In genomic region chrX:119684312-119684711, GRCh38 we compare ENCODE assay signal across 8 cellular contexts. TPM values are rescaled to one million over a fixed set of nuclear protein-coding genes. Genes with fewer than 3 reads are reported as not detected.
DNase-seq lines count a peak whose midpoint lies in the region; TF ChIP-seq lines count a peak whose summit lies in the region.
"Not testable (repeated sequence)": the region's sequence is repeated elsewhere in the genome, so short reads cannot be mapped to it uniquely, and the experiment has no call there.

No MANE protein-coding gene starts in this region.

- WGBS in esophagus muscularis mucosa = 87% methylated on average over 8 of the region's 8 CpGs

- peak overlapping the region; percentile 78 for H3K4me2 ChIP-seq in BLaER1
- not testable (repeated sequence) for H3K4me2 ChIP-seq in neural cell (ENCODE audit: low read length)

- not testable (repeated sequence) for H2AFZ ChIP-seq in neural cell (ENCODE audit: low read depth, low read length)

- not testable (repeated sequence) for H3F3A ChIP-seq in neural cell (ENCODE audit: insufficient read depth, low read length, poor library complexity, severe bottlenecking)

- not testable (repeated sequence) for H3K9me3 ChIP-seq in BLaER1; esophagus muscularis mucosa; neural cell (ENCODE audit: low read length); stomach smooth muscle (ENCODE audit: control insufficient read depth in 2 of 2, low read length in 2 of 2)

- H4K20me1 ChIP-seq in BLaER1; neural cell (ENCODE audit: insufficient read depth): not testable (repeated sequence)

- CTCF ChIA-PET in activated CD4-positive, alpha-beta memory T cell treated with anti-CD3 and anti-CD28 coated beads, Interleukin-2, amount 10 ng/mL, durations not matched to agents 7 days and 5 days (lab: Charles Lee) = interaction anchor here (0.6 to 2.9 kb wide), 6 partner anchors 9 to 201 kb away, joined by 3 to 10 read pairs (median 4); partner anchors contain the start of genes NKRF and SEPTIN6

- peak overlapping the region; percentile 77 for H3K9ac ChIP-seq in BLaER1
- not testable (repeated sequence) for H3K9ac ChIP-seq in neural cell (ENCODE audit: low read length); stomach smooth muscle (ENCODE audit: low read length in 2 of 2)

- not testable (repeated sequence) for H3K27me3 ChIP-seq in BLaER1; esophagus muscularis mucosa; neural cell (ENCODE audit: insufficient read depth, low read depth, low read length); stomach smooth muscle (ENCODE audit: control insufficient read depth in 1 of 2, insufficient read depth in 2 of 2, low read length in 2 of 2)

- H3K36me3 ChIP-seq in BLaER1; esophagus muscularis mucosa; neural cell (ENCODE audit: insufficient read depth, low read length); stomach smooth muscle (ENCODE audit: control insufficient read depth in 2 of 2, insufficient read depth in 2 of 2, low read length in 2 of 2): not testable (repeated sequence)

- H3K4me1 Mint-ChIP-seq in IgD-negative memory B cell = peaks cover 60 to 74% (median 69%) of the 10 kb centered on the region in 3 donors
- H3K4me1 Mint-ChIP-seq in activated CD4-positive, alpha-beta memory T cell treated with anti-CD3 and anti-CD28 coated beads, Interleukin-2, amount 10 ng/mL, durations not matched to agents 7 days and 5 days = peaks cover 70% of the 10 kb centered on the region
- H3K4me1 Mint-ChIP-seq in activated naive CD8-positive, alpha-beta T cell (ENCODE audit: low read depth) = peaks cover 69% of the 10 kb centered on the region

- POLR2A ChIA-PET in activated CD4-positive, alpha-beta memory T cell treated with anti-CD3 and anti-CD28 coated beads, Interleukin-2, amount 10 ng/mL, durations not matched to agents 7 days and 5 days (lab: Charles Lee) = interaction anchor here (1.0 to 13.5 kb wide), 7 partner anchors 8 to 107 kb away, joined by 3 to 337 read pairs (median 8); partner anchors contain the start of genes RPL39, SEPTIN6 and SOWAHD

- peak overlapping the region; percentile 93 to 100 (median 99) for H3K27ac Mint-ChIP-seq in IgD-negative memory B cell
- peak overlapping the region; percentile 100 for H3K27ac Mint-ChIP-seq in activated CD4-positive, alpha-beta memory T cell treated with anti-CD3 and anti-CD28 coated beads, Interleukin-2, amount 10 ng/mL, durations not matched to agents 7 days and 5 days
- peak overlapping the region; percentile 98 for H3K27ac Mint-ChIP-seq in activated naive CD8-positive, alpha-beta T cell

- intact Hi-C loops in esophagus muscularis mucosa (cut with DNase I) = not testable (repeated sequence)

- peaks cover 100% of the 10 kb centered on the region for H3K4me1 ChIP-seq in BLaER1
- peaks cover 13 to 44% (median 41%) of the 10 kb centered on the region in 4 donors for H3K4me1 ChIP-seq in esophagus muscularis mucosa
- H3K4me1 ChIP-seq in stomach smooth muscle (ENCODE audit: control insufficient read depth, insufficient read depth, low read length) = peaks cover 23% of the 10 kb centered on the region

- not testable (repeated sequence) for H3K9me2 ChIP-seq in neural cell (ENCODE audit: insufficient read depth, low read length)

- not testable (repeated sequence) for TF ChIP-seq CTCF in esophagus muscularis mucosa (IDR thresholded peaks at IDR 0.05); neural cell (IDR thresholded peaks at IDR 0.05; ENCODE audit: poor library complexity, severe bottlenecking)

- not testable (repeated sequence) for H3K27me3 Mint-ChIP-seq in IgD-negative memory B cell; activated CD4-positive, alpha-beta memory T cell treated with anti-CD3 and anti-CD28 coated beads, Interleukin-2, amount 10 ng/mL, durations not matched to agents 7 days and 5 days; activated naive CD8-positive, alpha-beta T cell

- peaks cover 20% of the 10 kb centered on the region for H3K79me2 ChIP-seq in neural cell (replicated peaks; ENCODE audit: insufficient read depth, low read length)

- H3K27ac ChIP-seq in BLaER1 (peak overlapping the region; percentile 92), esophagus muscularis mucosa (replicated peaks in 1 of 4) (peak overlapping the region; percentile 79 to 85 (median 81)), neural cell (ENCODE audit: low read length) (peak overlapping the region; percentile 73), stomach smooth muscle (ENCODE audit: low read length) (peak overlapping the region; percentile 80)

- TF ChIP-seq POLR2A in esophagus muscularis mucosa (IDR thresholded peaks at IDR 0.05; ENCODE audit: low read depth) = not testable (repeated sequence)

- not testable (repeated sequence) for H3K9me3 Mint-ChIP-seq in IgD-negative memory B cell; activated CD4-positive, alpha-beta memory T cell treated with anti-CD3 and anti-CD28 coated beads, Interleukin-2, amount 10 ng/mL, durations not matched to agents 7 days and 5 days; activated naive CD8-positive, alpha-beta T cell (ENCODE audit: low read depth)

- not testable (repeated sequence) for H3K4me3 ChIP-seq in BLaER1; esophagus muscularis mucosa; neural cell (ENCODE audit: low read length); stomach smooth muscle (ENCODE audit: low read length in 2 of 2)

- H3K4me3 Mint-ChIP-seq in IgD-negative memory B cell = peak overlapping the region in 3 of 4 donors; percentile 54 to 100 (median 96)
- peak overlapping the region; percentile 98 for H3K4me3 Mint-ChIP-seq in activated CD4-positive, alpha-beta memory T cell treated with anti-CD3 and anti-CD28 coated beads, Interleukin-2, amount 10 ng/mL, durations not matched to agents 7 days and 5 days
- peak overlapping the region; percentile 98 for H3K4me3 Mint-ChIP-seq in activated naive CD8-positive, alpha-beta T cell

- peak; percentile 46 for DNase-seq in T follicular helper cell (ENCODE audit: low read depth)
- not testable (repeated sequence) for DNase-seq in activated CD4-positive, alpha-beta memory T cell treated with anti-CD3 and anti-CD28 coated beads, Interleukin-2, amount 10 ng/mL, durations not matched to agents 7 days and 5 days; esophagus muscularis mucosa (ENCODE audit: extremely low spot score)

- TF ChIP-seq EP300 in esophagus muscularis mucosa (IDR thresholded peaks at IDR 0.05); neural cell (conservative IDR thresholded peaks at IDR 0.05; ENCODE audit: poor library complexity, severe bottlenecking): not testable (repeated sequence)

- not testable (repeated sequence) for H3K36me3 Mint-ChIP-seq in IgD-negative memory B cell; activated naive CD8-positive, alpha-beta T cell
- H3K36me3 Mint-ChIP-seq in activated CD4-positive, alpha-beta memory T cell treated with anti-CD3 and anti-CD28 coated beads, Interleukin-2, amount 10 ng/mL, durations not matched to agents 7 days and 5 days (ENCODE audit: low read depth) = peaks cover 42% of the 10 kb centered on the region

- not testable (repeated sequence) for TF ChIP-seq RAD21 in neural cell (conservative IDR thresholded peaks at IDR 0.05)

RNA-seq across cellular contexts. Expression of gene SEPTIN6, which starts 8.7 kb away (rescaled TPM):
- polyA plus RNA-seq in IgD-negative memory B cell (241 TPM), neural cell (153 and 155 TPM in 2 replicates)
- 100 to 1,000 TPM; 214 to 219 TPM for total RNA-seq in activated CD4-positive, alpha-beta memory T cell treated with anti-CD3 and anti-CD28 coated beads, Interleukin-2, amount 10 ng/mL, durations not matched to agents 7 days and 5 days
- total RNA-seq in esophagus muscularis mucosa = 10 to 100 TPM; 51.5 to 67.2 (median 60.5) TPM
- polyA minus RNA-seq in neural cell = 141 and 156 TPM in 2 replicates
